13 cellular contexts compared by ENCODE assay signal in the genomic region with DNA sequence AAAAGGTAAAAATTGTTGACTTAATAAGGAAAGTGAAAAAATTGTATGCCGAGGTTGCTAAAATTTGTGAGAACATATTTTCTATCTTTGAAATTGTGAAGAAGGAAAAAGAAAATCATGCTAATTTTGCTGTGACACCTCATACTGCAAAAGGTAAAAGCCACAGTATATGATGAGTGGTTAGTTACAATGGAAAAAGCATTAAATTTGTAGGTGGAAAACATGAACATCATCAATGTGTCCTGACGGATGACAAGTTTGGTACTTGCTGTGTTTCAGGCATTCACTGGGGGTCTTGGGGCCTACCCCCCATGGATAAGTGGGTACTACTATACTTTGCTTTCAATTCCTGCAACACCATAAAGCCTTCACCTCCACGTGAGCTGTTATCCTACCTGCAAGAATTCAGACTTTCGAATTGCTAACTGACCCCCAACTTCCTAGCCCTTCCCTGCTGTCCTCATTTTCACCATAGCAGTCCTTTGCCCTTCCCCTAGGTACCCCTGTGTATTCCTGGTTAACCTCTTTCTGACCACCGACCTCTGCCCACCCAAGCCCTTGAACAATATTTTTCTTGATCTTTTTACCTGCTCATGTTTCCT.
DNase-seq lines count a peak whose midpoint lies in the region; FAIRE-seq and TF ChIP-seq lines count a peak whose summit lies in the region.
"Had no signal": no experiment of that assay in that cellular context is flagged by ENCODE, and none has a peak within 500 bp of the region (broad histone marks: within the 10 kb centered on the region; RNA-seq: fewer than 3 reads in every experiment).

No MANE protein-coding gene starts in this region.

- peaks cover 3% of the 10 kb centered on the region for H3K9me1 ChIP-seq in keratinocyte (ENCODE audit: control insufficient read depth, extremely low read depth, insufficient read depth, low read length)

- H3K9me3 ChIP-seq in keratinocyte (ENCODE audit: control insufficient read depth, low read depth, low read length): no peaks in the 10 kb centered on the region
- H3K9me3 ChIP-seq: tibial artery had no signal

- FAIRE-seq in keratinocyte (lab: Jason Lieb, UNC): no peak

- peaks cover 0 to 6% of the 10 kb centered on the region in 2 experiments for H3K36me3 ChIP-seq in keratinocyte (ENCODE audit: control insufficient read depth in 2 of 2, extremely low read depth in 1 of 2, insufficient read depth in 2 of 2, low read length in 2 of 2)
- H3K36me3 ChIP-seq: tibial artery, WERI-Rb-1 had no signal

- peaks cover 53% of the 10 kb centered on the region for H3K4me1 ChIP-seq in keratinocyte (ENCODE audit: control insufficient read depth, extremely low read depth, insufficient read depth, low read length)

- POLR2A ChIA-PET in activated CD4-positive, alpha-beta memory T cell treated with anti-CD3 and anti-CD28 coated beads for 36 hours (lab: Charles Lee): interaction anchor here (0.6 to 4.4 kb wide), 12 partner anchors 9 to 137 kb away, joined by 3 to 55 read pairs (median 7); partner anchors contain the start of genes ACAD9 and RAB7A

- no peak for TF ChIP-seq CTCF in keratinocyte (optimal IDR thresholded peaks at IDR 0.05 in 1 of 3, IDR thresholded peaks at IDR 0.05 in 1 of 3, conservative IDR thresholded peaks at IDR 0.05 in 1 of 3; ENCODE audit: extremely low read depth in 1 of 3, insufficient read depth in 2 of 3, low read length in 3 of 3)
- no peak for TF ChIP-seq CTCF in coronary artery (IDR thresholded peaks at IDR 0.05)

- H4K20me1 ChIP-seq in keratinocyte (ENCODE audit: control insufficient read depth, extremely low read depth, insufficient read depth, low read length): peaks cover 6% of the 10 kb centered on the region

- H3K4me3 ChIP-seq in keratinocyte (ENCODE audit: control insufficient read depth in 2 of 3, extremely low read depth in 1 of 3, insufficient read depth in 2 of 3, low read depth in 1 of 3, low read length in 3 of 3) (no peak overlapping the region), coronary artery (no peak overlapping the region)
- H3K4me3 ChIP-seq: tibial artery had no signal

- H3K9ac ChIP-seq in keratinocyte (ENCODE audit: control insufficient read depth, extremely low read depth, insufficient read depth, low read length): peak overlapping the region; percentile 1
- H3K9ac ChIP-seq: parathyroid adenoma had no signal

- no peaks in the 10 kb centered on the region for H3K27me3 ChIP-seq in keratinocyte (ENCODE audit: control insufficient read depth, extremely low read depth, insufficient read depth, low read length)
- H3K27me3 ChIP-seq: tibial artery had no signal

- H3K4me2 ChIP-seq in keratinocyte (ENCODE audit: control insufficient read depth, extremely low read depth, insufficient read depth, low read depth, low read length): peak overlapping the region; percentile 88

- DNase-seq in stimulated activated CD4-positive, alpha-beta T cell treated with anti-CD3 and anti-CD28 coated beads, Interleukin-4, amount 100 ng/mL, for 24 hours: peak; percentile 32
- DNase-seq in stimulated activated CD4-positive, alpha-beta T cell treated with anti-CD3 and anti-CD28 coated beads, Interleukin-4, amount 100 ng/mL, for 1 hour: no peak
- DNase-seq in activated CD4-positive, alpha-beta memory T cell treated with anti-CD3 and anti-CD28 coated beads for 36 hours: no peak
- DNase-seq in keratinocyte (ENCODE audit: low read depth, low spot score) (no peak), RKO (ENCODE audit: low spot score) (no peak), OCI-M2 (lab: John Stamatoyannopoulos, UW; ENCODE audit: unreplicated experiment) (no peak), NCI-H82 treated with DMSO at 0.1 percent for 48 hours (lab: John Stamatoyannopoulos, UW; ENCODE audit: unreplicated experiment) (no peak), coronary artery (ENCODE audit: low spot score) (no peak)
- DNase-seq: glutamatergic neuron, Karpas-422, tibial artery, WERI-Rb-1 had no signal

- dilution Hi-C loops in keratinocyte (cut with MboI; ENCODE audit: extremely low pct_ligation_motif_present, low sequenced_read_pairs): no loop called here

- no peaks in the 10 kb centered on the region for H3K27me3 Mint-ChIP-seq in activated CD4-positive, alpha-beta memory T cell treated with anti-CD3 and anti-CD28 coated beads for 36 hours

- H3K27ac ChIP-seq in keratinocyte (ENCODE audit: control insufficient read depth, insufficient read depth, low read length) (peak overlapping the region; percentile 97), coronary artery (no peak overlapping the region)
- H3K27ac ChIP-seq: parathyroid adenoma, tibial artery, WERI-Rb-1 had no signal

- CTCF ChIA-PET in activated CD4-positive, alpha-beta memory T cell treated with anti-CD3 and anti-CD28 coated beads for 36 hours (lab: Charles Lee): interaction anchor here (1.0 to 7.4 kb wide), 16 partner anchors 9 to 171 kb away, joined by 3 to 90 read pairs (median 5); partner anchors contain the start of gene ACAD9

- intact Hi-C loops in activated CD4-positive, alpha-beta memory T cell treated with anti-CD3 and anti-CD28 coated beads for 36 hours (cut with micrococcal nuclease): loop anchor here (1.0 to 2.0 kb wide), 5 partner anchors 10 to 108 kb away; partner anchors contain the start of genes ACAD9 and RAB7A

- H3K36me3 Mint-ChIP-seq in activated CD4-positive, alpha-beta memory T cell treated with anti-CD3 and anti-CD28 coated beads for 36 hours: peaks cover 2% of the 10 kb centered on the region

- H3K79me2 ChIP-seq in keratinocyte (ENCODE audit: control insufficient read depth, insufficient read depth, low read length): peaks cover 87% of the 10 kb centered on the region

- H3K4me3 Mint-ChIP-seq in activated CD4-positive, alpha-beta memory T cell treated with anti-CD3 and anti-CD28 coated beads for 36 hours: peak overlapping the region; percentile 67

- H3K27ac Mint-ChIP-seq in activated CD4-positive, alpha-beta memory T cell treated with anti-CD3 and anti-CD28 coated beads for 36 hours: peak overlapping the region; percentile 98

- H2AFZ ChIP-seq in keratinocyte (ENCODE audit: control insufficient read depth, low read length): no peak overlapping the region
- H2AFZ ChIP-seq: parathyroid adenoma had no signal

- peaks cover 90% of the 10 kb centered on the region for H3K4me1 Mint-ChIP-seq in activated CD4-positive, alpha-beta memory T cell treated with anti-CD3 and anti-CD28 coated beads for 36 hours (ENCODE audit: low read depth)

- no peaks in the 10 kb centered on the region for H3K9me3 Mint-ChIP-seq in activated CD4-positive, alpha-beta memory T cell treated with anti-CD3 and anti-CD28 coated beads for 36 hours
